Comparison of ENCODE assay signal across 9 cellular contexts in the genomic region with DNA sequence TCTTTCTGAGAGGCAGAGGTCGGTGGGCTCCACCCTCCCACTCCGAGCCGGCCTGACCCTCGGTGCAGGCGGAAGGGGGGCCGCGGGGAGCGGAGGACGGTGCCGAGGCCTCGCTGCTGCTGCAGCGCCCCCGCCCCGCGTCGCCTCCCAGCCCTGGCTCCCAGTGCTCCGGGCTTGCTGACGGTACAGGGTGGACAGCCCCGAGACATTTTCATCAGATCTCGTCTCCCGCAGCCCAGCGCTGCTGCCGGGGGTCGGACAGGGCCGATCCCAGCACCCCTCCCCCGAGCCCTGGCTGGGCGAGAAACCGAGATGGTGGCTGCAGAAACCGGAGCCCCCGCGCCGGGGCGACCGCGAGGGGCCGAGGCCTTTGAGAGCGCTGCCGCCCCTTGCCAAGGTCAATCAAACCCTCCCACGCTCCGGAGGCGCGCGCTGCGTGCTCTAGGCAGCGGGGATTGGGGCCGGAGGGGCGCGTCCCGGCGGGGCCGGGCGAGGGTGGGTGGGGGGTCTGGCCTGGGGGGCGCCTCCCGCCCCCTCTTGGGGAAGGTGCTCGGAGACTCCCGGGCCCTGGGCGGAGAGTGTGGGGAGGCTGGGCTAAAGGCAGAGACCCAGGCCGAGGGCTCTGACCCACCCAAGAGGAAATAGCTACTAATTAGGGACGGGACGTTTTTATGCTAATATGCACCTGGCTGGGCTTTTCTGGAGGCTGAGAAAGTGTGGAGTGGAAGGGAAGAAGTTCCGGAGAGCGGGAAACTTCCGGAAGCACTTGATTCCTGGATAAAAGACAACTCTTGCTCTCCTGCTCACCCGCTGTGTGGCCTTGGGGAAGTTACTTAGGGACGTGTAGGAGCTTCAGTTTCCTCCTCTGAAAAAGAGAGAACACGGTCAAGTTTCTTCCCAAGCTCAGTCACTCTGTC. TPM values are rescaled to one million over a fixed set of nuclear protein-coding genes. Genes with fewer than 3 reads are reported as not detected.
DNase-seq lines count a peak whose midpoint lies in the region; ATAC-seq and TF ChIP-seq lines count a peak whose summit lies in the region.
"Had no signal": no experiment of that assay in that cellular context is flagged by ENCODE, and none has a peak within 500 bp of the region (broad histone marks: within the 10 kb centered on the region; RNA-seq: fewer than 3 reads in every experiment).

No MANE protein-coding gene starts in this region.

- H4K8ac ChIP-seq in H9 (replicated peaks; ENCODE audit: insufficient read length, low read depth, low read length), result no peak overlapping the region

- peak; percentile 85 for DNase-seq in H9
- DNase-seq in activated naive CD8-positive, alpha-beta T cell treated with anti-CD3 and anti-CD28 coated beads for 36 hours, result no peak
- peak; percentile 74 for DNase-seq in iPS-NIHi11 (ENCODE audit: low spot score)
- DNase-seq in gastrocnemius medialis, result no peak
- no peak for DNase-seq in ACHN
- no peak for DNase-seq in activated CD4-positive, CD25-positive, alpha-beta regulatory T cell treated with anti-CD3 and anti-CD28 coated beads, Interleukin-2, amount 50 U/mL, for 72 hours
- no peak for DNase-seq in OCI-M1 (lab: John Stamatoyannopoulos, UW)
- DNase-seq: NCI-H1436 treated with DMSO at 0.1 percent for 48 hours had no signal

- no peaks in the 10 kb centered on the region for H3K79me2 ChIP-seq in H9 (ENCODE audit: insufficient read depth, low read length)

- no peaks in the 10 kb centered on the region for H3K36me3 ChIP-seq in gastrocnemius medialis

- no peak overlapping the region for H3K56ac ChIP-seq in H9 (ENCODE audit: insufficient read length, low read depth, low read length)

- ATAC-seq in gastrocnemius medialis (no peak), HG02973 (IDR thresholded peaks at IDR 0.05; ENCODE audit: unreplicated experiment) (no peak)

- H4K20me1 ChIP-seq in H9 (ENCODE audit: control insufficient read depth, insufficient read depth, insufficient read length), result peaks cover 3% of the 10 kb centered on the region

- no peak overlapping the region for H3K23ac ChIP-seq in H9 (ENCODE audit: insufficient read length, low read depth, low read length)

- no peaks in the 10 kb centered on the region for H3K79me1 ChIP-seq in H9 (ENCODE audit: insufficient read depth, low read depth, low read length, poor library complexity, severe bottlenecking)

- H3K27me3 Mint-ChIP-seq in H9 (ENCODE audit: low read depth), result peaks cover 95% of the 10 kb centered on the region
- H3K27me3 Mint-ChIP-seq in activated naive CD8-positive, alpha-beta T cell treated with anti-CD3 and anti-CD28 coated beads for 36 hours, result peaks cover 58% of the 10 kb centered on the region

- H3K27ac Mint-ChIP-seq in H9, result no peak overlapping the region
- no peak overlapping the region for H3K27ac Mint-ChIP-seq in activated naive CD8-positive, alpha-beta T cell treated with anti-CD3 and anti-CD28 coated beads for 36 hours

- no peak overlapping the region for H3K27ac ChIP-seq in H9 (ENCODE audit: insufficient read length, low read depth, low read length)
- H3K27ac ChIP-seq in gastrocnemius medialis, result no peak overlapping the region

- no peak overlapping the region for H4K5ac ChIP-seq in H9 (ENCODE audit: insufficient read length, low read depth, low read length)

- peaks cover 31 to 39% of the 10 kb centered on the region in 2 experiments for H3K4me1 Mint-ChIP-seq in H9
- peaks cover 34% of the 10 kb centered on the region for H3K4me1 Mint-ChIP-seq in activated naive CD8-positive, alpha-beta T cell treated with anti-CD3 and anti-CD28 coated beads for 36 hours

- H3K14ac ChIP-seq in H9 (ENCODE audit: insufficient read depth, low read length), result no peak overlapping the region

- WGBS in H9 (ENCODE audit: extremely low coverage, insufficient read length, low lambda C conversion rate), result no CpG with 5 or more reads among the region's 66 CpGs

- H2BK12ac ChIP-seq in H9 (ENCODE audit: insufficient read length, low read depth, low read length), result no peak overlapping the region

- no peaks in the 10 kb centered on the region; a peak in 1 of 7 replicates for H3K36me3 Mint-ChIP-seq in H9 (ENCODE audit: insufficient read depth in 1 of 3, low read depth in 3 of 3)
- no peaks in the 10 kb centered on the region for H3K36me3 Mint-ChIP-seq in activated naive CD8-positive, alpha-beta T cell treated with anti-CD3 and anti-CD28 coated beads for 36 hours

- no peak for TF ChIP-seq POLR2A in gastrocnemius medialis (IDR thresholded peaks at IDR 0.05)

- H3K18ac ChIP-seq in H9 (ENCODE audit: insufficient read length, low read depth, low read length), result no peak overlapping the region

- H3K23me2 ChIP-seq in H9 (ENCODE audit: insufficient read length, low read depth, low read length, poor library complexity, severe bottlenecking), result peaks cover 18% of the 10 kb centered on the region

- no peak overlapping the region for H2BK5ac ChIP-seq in H9 (ENCODE audit: insufficient read length, low read length)

- no peak overlapping the region for H4K91ac ChIP-seq in H9 (ENCODE audit: insufficient read length, low read depth, low read length)

- in situ Hi-C loops in gastrocnemius medialis (cut with MboI; ENCODE audit: low sequenced_read_pairs in 4 of 4), result no loop called here
- in situ Hi-C loops in ACHN (cut with HindIII; ENCODE audit: low pct_ligation_motif_present, low pct_unique_long_range_greater_than_20kb, low sequenced_read_pairs), result no loop called here

- peak overlapping the region; percentile 1 for H3K9ac ChIP-seq in H9 (ENCODE audit: extremely low read depth, insufficient read length, low read length)

- H2BK15ac ChIP-seq in H9 (ENCODE audit: low read depth, low read length), result no peak overlapping the region

- TF ChIP-seq CTCF in H9 (conservative IDR thresholded peaks at IDR 0.05) (peak; percentile 36), gastrocnemius medialis (IDR thresholded peaks at IDR 0.05 in 4 of 5, conservative IDR thresholded peaks at IDR 0.05 in 1 of 5) (no peak)

- no peak overlapping the region for H2BK20ac ChIP-seq in H9 (ENCODE audit: low read depth, low read length, poor library complexity, severe bottlenecking)

- H2AFZ ChIP-seq in H9 (ENCODE audit: low read length), result no peak overlapping the region

- H3K9me3 Mint-ChIP-seq in H9, result peaks cover 0 to 2% of the 10 kb centered on the region in 2 experiments; a peak in 1 of 5 replicates
- H3K9me3 Mint-ChIP-seq in activated naive CD8-positive, alpha-beta T cell treated with anti-CD3 and anti-CD28 coated beads for 36 hours, result no peaks in the 10 kb centered on the region

- H3K4me3 Mint-ChIP-seq in H9, result peak overlapping the region; percentile 61 to 86
- H3K4me3 Mint-ChIP-seq in activated naive CD8-positive, alpha-beta T cell treated with anti-CD3 and anti-CD28 coated beads for 36 hours, result peak overlapping the region; percentile 26

- intact Hi-C loops in gastrocnemius medialis (cut with DNase I; ENCODE audit: low total_unique reads), result no loop called here

- H3K4ac ChIP-seq in H9 (ENCODE audit: low read depth, low read length), result no peak overlapping the region

- H3K9me3 ChIP-seq in H9 (ENCODE audit: control insufficient read depth, low read depth, low read length) (no peaks in the 10 kb centered on the region), gastrocnemius medialis (no peaks in the 10 kb centered on the region)

- peak overlapping the region; percentile 30 to 55 (median 49) for H3K4me3 ChIP-seq in gastrocnemius medialis

- no peak overlapping the region for H3T11ph ChIP-seq in H9 (ENCODE audit: low read length)

- H3K4me1 ChIP-seq in H9 (ENCODE audit: insufficient read depth, low read length), result peaks cover 3% of the 10 kb centered on the region; the same call in 1 of the 2 replicates
- H3K4me1 ChIP-seq in gastrocnemius medialis, result peaks cover 5 to 8% of the 10 kb centered on the region in 2 donors

- no peak overlapping the region for H2AK5ac ChIP-seq in H9 (ENCODE audit: insufficient read length, low read length)

- peak overlapping the region; percentile 96 for H3K4me2 ChIP-seq in H9 (ENCODE audit: insufficient read depth, insufficient read length, low read length)

- H3K27me3 ChIP-seq in H9 (ENCODE audit: insufficient read depth, low read length) (peaks cover 68% of the 10 kb centered on the region), gastrocnemius medialis (peaks cover 6 to 35% (median 30%) of the 10 kb centered on the region in 3 donors)

- no peak overlapping the region for H2BK120ac ChIP-seq in H9 (ENCODE audit: low read depth, low read length, poor library complexity, severe bottlenecking)

RNA-seq across cellular contexts. Expression of a gene that starts 42.7 kb away (rescaled TPM):
- total RNA-seq in H9 (2021), result 0.59 and 1.0 TPM in 2 replicates
- under 1 TPM; 0.04 to 0.16 TPM for total RNA-seq in activated naive CD8-positive, alpha-beta T cell treated with anti-CD3 and anti-CD28 coated beads for 36 hours
- under 1 TPM; 0.10 to 0.24 (median 0.12) TPM for total RNA-seq in gastrocnemius medialis

Comparison
In these comparisons a context has a peak if more than half of its experiments do, and no peak if none do; other contexts are left out.
1. DNase-seq: peak in H9 (single experiment) and iPS-NIHi11 (single experiment); none in activated naive CD8-positive, alpha-beta T cell treated with anti-CD3 and anti-CD28 coated beads for 36 hours (single experiment), gastrocnemius medialis (0 of 2), ACHN (single experiment), activated CD4-positive, CD25-positive, alpha-beta regulatory T cell treated with anti-CD3 and anti-CD28 coated beads, Interleukin-2, amount 50 U/mL, for 72 hours (single experiment) and OCI-M1 (single experiment).